8 cellular contexts compared by ENCODE assay signal in the genomic region with DNA sequence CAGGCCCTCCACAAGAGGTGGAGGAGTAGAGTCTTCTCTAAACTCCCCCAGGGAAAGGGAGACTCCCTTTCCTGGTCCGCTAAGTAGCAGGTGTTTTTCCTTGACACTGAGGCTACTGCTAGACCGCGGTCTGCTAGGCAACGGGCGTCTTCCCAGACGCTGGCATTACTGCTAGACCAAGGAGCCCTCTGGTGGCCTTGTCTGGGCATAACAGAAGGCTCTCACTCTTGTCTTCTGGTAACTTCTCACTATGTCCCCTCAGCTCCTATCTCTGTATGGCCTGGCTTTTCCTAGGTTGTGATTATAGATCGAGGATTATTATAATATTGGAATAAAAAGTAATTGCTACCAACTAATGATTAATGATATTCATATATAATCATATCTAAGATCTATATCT. TPM values are rescaled to one million over a fixed set of nuclear protein-coding genes. Genes with fewer than 3 reads are reported as not detected.
DNase-seq lines count a peak whose midpoint lies in the region; ATAC-seq and TF ChIP-seq lines count a peak whose summit lies in the region.
"Not testable (repeated sequence)": the region's sequence is repeated elsewhere in the genome, so short reads cannot be mapped to it uniquely, and the experiment has no call there.

No MANE protein-coding gene starts in this region.

- BruUV-seq in MCF 10A (replicated peaks; lab: Mats Ljungman, UMichigan): not testable (repeated sequence)

- not testable (repeated sequence) for H3K4me2 ChIP-seq in BLaER1

- not testable (repeated sequence) for H3K4me1 Mint-ChIP-seq in activated CD8-positive, alpha-beta memory T cell treated with anti-CD3 and anti-CD28 coated beads, Interleukin-2, amount 10 ng/mL, durations not matched to agents 7 days and 5 days; MCF 10A (ENCODE audit: insufficient read depth, unreplicated experiment)

- not testable (repeated sequence) for H3K27me3 ChIP-seq in BLaER1

- CTCF ChIA-PET in activated CD8-positive, alpha-beta memory T cell treated with anti-CD3 and anti-CD28 coated beads, Interleukin-2, amount 10 ng/mL, durations not matched to agents 7 days and 5 days (lab: Charles Lee); MCF 10A (lab: Yijun Ruan, JAX): not testable (repeated sequence)

- H3K27ac Mint-ChIP-seq in activated CD8-positive, alpha-beta memory T cell treated with anti-CD3 and anti-CD28 coated beads, Interleukin-2, amount 10 ng/mL, durations not matched to agents 7 days and 5 days; MCF 10A (ENCODE audit: low read depth, unreplicated experiment): not testable (repeated sequence)

- H4K20me1 ChIP-seq in BLaER1: not testable (repeated sequence)

- not testable (repeated sequence) for H3K4me3 Mint-ChIP-seq in activated CD8-positive, alpha-beta memory T cell treated with anti-CD3 and anti-CD28 coated beads, Interleukin-2, amount 10 ng/mL, durations not matched to agents 7 days and 5 days; MCF 10A (ENCODE audit: unreplicated experiment)

- not testable (repeated sequence) for H3K27me3 Mint-ChIP-seq in activated CD8-positive, alpha-beta memory T cell treated with anti-CD3 and anti-CD28 coated beads, Interleukin-2, amount 10 ng/mL, durations not matched to agents 7 days and 5 days; MCF 10A (ENCODE audit: insufficient read depth, unreplicated experiment)

- peaks cover 73% of the 10 kb centered on the region for H3K36me3 Mint-ChIP-seq in activated CD8-positive, alpha-beta memory T cell treated with anti-CD3 and anti-CD28 coated beads, Interleukin-2, amount 10 ng/mL, durations not matched to agents 7 days and 5 days
- not testable (repeated sequence) for H3K36me3 Mint-ChIP-seq in MCF 10A (ENCODE audit: insufficient read depth, unreplicated experiment)

- H3K9ac ChIP-seq in BLaER1: not testable (repeated sequence)

- not testable (repeated sequence) for H3K27ac ChIP-seq in BLaER1

- H3K9me3 ChIP-seq in BLaER1: peaks cover 100% of the 10 kb centered on the region

- POLR2A ChIA-PET in MCF 10A (lab: Yijun Ruan, JAX): not testable (repeated sequence)

- H3K9me3 Mint-ChIP-seq in activated CD8-positive, alpha-beta memory T cell treated with anti-CD3 and anti-CD28 coated beads, Interleukin-2, amount 10 ng/mL, durations not matched to agents 7 days and 5 days (ENCODE audit: low read depth): peaks cover 32% of the 10 kb centered on the region
- H3K9me3 Mint-ChIP-seq in MCF 10A (ENCODE audit: unreplicated experiment): peaks cover 30% of the 10 kb centered on the region

- peak; percentile 31 for DNase-seq in HT-29 (ENCODE audit: low spot score)
- DNase-seq in SHP77 (lab: John Stamatoyannopoulos, UW): peak; percentile 24 to 44
- peak; percentile 42 for DNase-seq in activated CD8-positive, alpha-beta memory T cell treated with anti-CD3 and anti-CD28 coated beads, Interleukin-2, amount 10 ng/mL, durations not matched to agents 7 days and 5 days
- DNase-seq in MCF 10A (ENCODE audit: unreplicated experiment): peak; percentile 0
- peak in 41 of 42 donors; percentile 38 to 90 (median 75) for DNase-seq in head of caudate nucleus
- DNase-seq in midbrain (lab: John Stamatoyannopoulos, UW): peak; percentile 33
- DNase-seq in stimulated activated CD8-positive, alpha-beta memory T cell treated with anti-CD3 and anti-CD28 coated beads, Interleukin-2, amount 100 ng/mL, for 48 hours (ENCODE audit: low read depth in 2 of 2): peak; percentile 3 to 17

- peak overlapping the region; percentile 38; the same call in 1 of the 2 replicates for H3K4me3 ChIP-seq in BLaER1

- intact Hi-C loops in MCF 10A (cut with micrococcal nuclease); head of caudate nucleus (cut with DNase I): not testable (repeated sequence)

- TF ChIP-seq CTCF in MCF 10A (IDR thresholded peaks at IDR 0.05; ENCODE audit: unreplicated experiment): not testable (repeated sequence)

- not testable (repeated sequence) for H3K4me1 ChIP-seq in BLaER1

- not testable (repeated sequence) for ATAC-seq in activated CD8-positive, alpha-beta memory T cell treated with anti-CD3 and anti-CD28 coated beads, Interleukin-2, amount 10 ng/mL, durations not matched to agents 7 days and 5 days

- peaks cover 99% of the 10 kb centered on the region for H3K36me3 ChIP-seq in BLaER1

RNA-seq across cellular contexts. Expression of a gene that starts 29.7 kb away (rescaled TPM):
- 0.03 TPM in 1 of 2 replicates, not detected in the other for total RNA-seq in HT-29 (2014; rRNA removed; shearing (Covaris generic))
- 10 to 100 TPM; 10.8 to 18.6 TPM for total RNA-seq in activated CD8-positive, alpha-beta memory T cell treated with anti-CD3 and anti-CD28 coated beads, Interleukin-2, amount 10 ng/mL, durations not matched to agents 7 days and 5 days
- total RNA-seq in MCF 10A (2022): 1.1 and 1.4 TPM in 2 replicates

Comparison
In these comparisons a context has a peak if more than half of its experiments do, and no peak if none do; other contexts are left out.
1. DNase-seq: peak in every context shown above with its lines; median percentile 75 in head of caudate nucleus; 42 in activated CD8-positive, alpha-beta memory T cell treated with anti-CD3 and anti-CD28 coated beads, Interleukin-2, amount 10 ng/mL, durations not matched to agents 7 days and 5 days; 34 in SHP77; 33 in midbrain; 31 in HT-29; 10 in stimulated activated CD8-positive, alpha-beta memory T cell treated with anti-CD3 and anti-CD28 coated beads, Interleukin-2, amount 100 ng/mL, for 48 hours; 0 in MCF 10A.